3 cellular contexts compared by ENCODE assay signal in the genomic region with DNA sequence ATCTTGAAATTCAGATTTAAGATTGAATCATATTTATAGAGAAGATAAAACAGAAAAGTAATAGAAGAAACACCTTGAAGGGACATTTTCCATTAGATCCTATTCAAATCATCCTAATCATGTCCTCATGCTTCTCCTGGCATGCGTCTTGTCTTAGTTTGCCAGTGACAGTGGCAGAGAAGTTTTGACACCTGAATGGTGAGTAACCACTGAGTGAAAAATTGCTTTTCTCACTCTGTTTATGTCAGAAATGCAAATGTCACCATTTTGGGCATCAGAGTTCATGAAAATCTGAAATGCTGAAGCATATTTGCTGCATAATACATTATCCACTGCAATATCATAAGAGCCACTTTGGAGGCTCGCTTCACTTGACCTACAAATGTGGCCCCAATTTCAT.
A peak's percentile ranks its signal among the peaks of the same experiment; 100 is the strongest.
TF ChIP-seq lines count a peak whose summit lies in the region.

No MANE protein-coding gene starts in this region.

TF ChIP-seq in SK-N-SH, 30 proteins besides CTCF, POLR2A, EP300 and RAD21:
- TF ChIP-seq, protein P1, sequence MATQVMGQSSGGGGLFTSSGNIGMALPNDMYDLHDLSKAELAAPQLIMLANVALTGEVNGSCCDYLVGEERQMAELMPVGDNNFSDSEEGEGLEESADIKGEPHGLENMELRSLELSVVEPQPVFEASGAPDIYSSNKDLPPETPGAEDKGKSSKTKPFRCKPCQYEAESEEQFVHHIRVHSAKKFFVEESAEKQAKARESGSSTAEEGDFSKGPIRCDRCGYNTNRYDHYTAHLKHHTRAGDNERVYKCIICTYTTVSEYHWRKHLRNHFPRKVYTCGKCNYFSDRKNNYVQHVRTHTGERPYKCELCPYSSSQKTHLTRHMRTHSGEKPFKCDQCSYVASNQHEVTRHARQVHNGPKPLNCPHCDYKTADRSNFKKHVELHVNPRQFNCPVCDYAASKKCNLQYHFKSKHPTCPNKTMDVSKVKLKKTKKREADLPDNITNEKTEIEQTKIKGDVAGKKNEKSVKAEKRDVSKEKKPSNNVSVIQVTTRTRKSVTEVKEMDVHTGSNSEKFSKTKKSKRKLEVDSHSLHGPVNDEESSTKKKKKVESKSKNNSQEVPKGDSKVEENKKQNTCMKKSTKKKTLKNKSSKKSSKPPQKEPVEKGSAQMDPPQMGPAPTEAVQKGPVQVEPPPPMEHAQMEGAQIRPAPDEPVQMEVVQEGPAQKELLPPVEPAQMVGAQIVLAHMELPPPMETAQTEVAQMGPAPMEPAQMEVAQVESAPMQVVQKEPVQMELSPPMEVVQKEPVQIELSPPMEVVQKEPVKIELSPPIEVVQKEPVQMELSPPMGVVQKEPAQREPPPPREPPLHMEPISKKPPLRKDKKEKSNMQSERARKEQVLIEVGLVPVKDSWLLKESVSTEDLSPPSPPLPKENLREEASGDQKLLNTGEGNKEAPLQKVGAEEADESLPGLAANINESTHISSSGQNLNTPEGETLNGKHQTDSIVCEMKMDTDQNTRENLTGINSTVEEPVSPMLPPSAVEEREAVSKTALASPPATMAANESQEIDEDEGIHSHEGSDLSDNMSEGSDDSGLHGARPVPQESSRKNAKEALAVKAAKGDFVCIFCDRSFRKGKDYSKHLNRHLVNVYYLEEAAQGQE (IDR thresholded peaks at IDR 0.05; ENCODE audit: low read depth, low read length): no peak
- TF ChIP-seq FOXM1 (IDR thresholded peaks at IDR 0.05; ENCODE audit: low read depth) (no peak), NRF1 (IDR thresholded peaks at IDR 0.05; ENCODE audit: low read depth, low read length) (no peak)

TF ChIP-seq in SK-N-SH treated with all-trans-retinoic acid at 6 μM for 48 hours, 23 proteins besides CTCF, POLR2A, EP300 and RAD21 (continues in another document):
- TF ChIP-seq, protein P2, sequence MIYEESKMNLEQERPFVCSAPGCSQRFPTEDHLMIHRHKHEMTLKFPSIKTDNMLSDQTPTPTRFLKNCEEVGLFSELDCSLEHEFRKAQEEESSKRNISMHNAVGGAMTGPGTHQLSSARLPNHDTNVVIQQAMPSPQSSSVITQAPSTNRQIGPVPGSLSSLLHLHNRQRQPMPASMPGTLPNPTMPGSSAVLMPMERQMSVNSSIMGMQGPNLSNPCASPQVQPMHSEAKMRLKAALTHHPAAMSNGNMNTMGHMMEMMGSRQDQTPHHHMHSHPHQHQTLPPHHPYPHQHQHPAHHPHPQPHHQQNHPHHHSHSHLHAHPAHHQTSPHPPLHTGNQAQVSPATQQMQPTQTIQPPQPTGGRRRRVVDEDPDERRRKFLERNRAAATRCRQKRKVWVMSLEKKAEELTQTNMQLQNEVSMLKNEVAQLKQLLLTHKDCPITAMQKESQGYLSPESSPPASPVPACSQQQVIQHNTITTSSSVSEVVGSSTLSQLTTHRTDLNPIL (CRISPR knock-in tag; IDR thresholded peaks at IDR 0.05; ENCODE audit: low read depth): no peak
- TF ChIP-seq SNAI2 (CRISPR knock-in tag; IDR thresholded peaks at IDR 0.05) (no peak), TCF4 (CRISPR knock-in tag; IDR thresholded peaks at IDR 0.05; ENCODE audit: borderline replicate concordance) (no peak), PPARA (CRISPR knock-in tag; IDR thresholded peaks at IDR 0.05; ENCODE audit: borderline replicate concordance) (no peak), ZFP3 (CRISPR knock-in tag; IDR thresholded peaks at IDR 0.05) (no peak), ZNF565 (CRISPR knock-in tag; conservative IDR thresholded peaks at IDR 0.05; ENCODE audit: low read depth) (no peak), TOX (CRISPR knock-in tag; IDR thresholded peaks at IDR 0.05; ENCODE audit: borderline replicate concordance) (no peak)
- TF ChIP-seq, protein P3, sequence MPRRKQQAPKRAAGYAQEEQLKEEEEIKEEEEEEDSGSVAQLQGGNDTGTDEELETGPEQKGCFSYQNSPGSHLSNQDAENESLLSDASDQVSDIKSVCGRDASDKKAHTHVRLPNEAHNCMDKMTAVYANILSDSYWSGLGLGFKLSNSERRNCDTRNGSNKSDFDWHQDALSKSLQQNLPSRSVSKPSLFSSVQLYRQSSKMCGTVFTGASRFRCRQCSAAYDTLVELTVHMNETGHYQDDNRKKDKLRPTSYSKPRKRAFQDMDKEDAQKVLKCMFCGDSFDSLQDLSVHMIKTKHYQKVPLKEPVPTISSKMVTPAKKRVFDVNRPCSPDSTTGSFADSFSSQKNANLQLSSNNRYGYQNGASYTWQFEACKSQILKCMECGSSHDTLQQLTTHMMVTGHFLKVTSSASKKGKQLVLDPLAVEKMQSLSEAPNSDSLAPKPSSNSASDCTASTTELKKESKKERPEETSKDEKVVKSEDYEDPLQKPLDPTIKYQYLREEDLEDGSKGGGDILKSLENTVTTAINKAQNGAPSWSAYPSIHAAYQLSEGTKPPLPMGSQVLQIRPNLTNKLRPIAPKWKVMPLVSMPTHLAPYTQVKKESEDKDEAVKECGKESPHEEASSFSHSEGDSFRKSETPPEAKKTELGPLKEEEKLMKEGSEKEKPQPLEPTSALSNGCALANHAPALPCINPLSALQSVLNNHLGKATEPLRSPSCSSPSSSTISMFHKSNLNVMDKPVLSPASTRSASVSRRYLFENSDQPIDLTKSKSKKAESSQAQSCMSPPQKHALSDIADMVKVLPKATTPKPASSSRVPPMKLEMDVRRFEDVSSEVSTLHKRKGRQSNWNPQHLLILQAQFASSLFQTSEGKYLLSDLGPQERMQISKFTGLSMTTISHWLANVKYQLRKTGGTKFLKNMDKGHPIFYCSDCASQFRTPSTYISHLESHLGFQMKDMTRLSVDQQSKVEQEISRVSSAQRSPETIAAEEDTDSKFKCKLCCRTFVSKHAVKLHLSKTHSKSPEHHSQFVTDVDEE (CRISPR knock-in tag; IDR thresholded peaks at IDR 0.05): no peak
- TF ChIP-seq, protein P4, sequence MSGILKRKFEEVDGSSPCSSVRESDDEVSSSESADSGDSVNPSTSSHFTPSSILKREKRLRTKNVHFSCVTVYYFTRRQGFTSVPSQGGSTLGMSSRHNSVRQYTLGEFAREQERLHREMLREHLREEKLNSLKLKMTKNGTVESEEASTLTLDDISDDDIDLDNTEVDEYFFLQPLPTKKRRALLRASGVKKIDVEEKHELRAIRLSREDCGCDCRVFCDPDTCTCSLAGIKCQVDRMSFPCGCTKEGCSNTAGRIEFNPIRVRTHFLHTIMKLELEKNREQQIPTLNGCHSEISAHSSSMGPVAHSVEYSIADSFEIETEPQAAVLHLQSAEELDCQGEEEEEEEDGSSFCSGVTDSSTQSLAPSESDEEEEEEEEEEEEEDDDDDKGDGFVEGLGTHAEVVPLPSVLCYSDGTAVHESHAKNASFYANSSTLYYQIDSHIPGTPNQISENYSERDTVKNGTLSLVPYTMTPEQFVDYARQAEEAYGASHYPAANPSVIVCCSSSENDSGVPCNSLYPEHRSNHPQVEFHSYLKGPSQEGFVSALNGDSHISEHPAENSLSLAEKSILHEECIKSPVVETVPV (CRISPR knock-in tag; IDR thresholded peaks at IDR 0.05): no peak
- TF ChIP-seq, protein P5, sequence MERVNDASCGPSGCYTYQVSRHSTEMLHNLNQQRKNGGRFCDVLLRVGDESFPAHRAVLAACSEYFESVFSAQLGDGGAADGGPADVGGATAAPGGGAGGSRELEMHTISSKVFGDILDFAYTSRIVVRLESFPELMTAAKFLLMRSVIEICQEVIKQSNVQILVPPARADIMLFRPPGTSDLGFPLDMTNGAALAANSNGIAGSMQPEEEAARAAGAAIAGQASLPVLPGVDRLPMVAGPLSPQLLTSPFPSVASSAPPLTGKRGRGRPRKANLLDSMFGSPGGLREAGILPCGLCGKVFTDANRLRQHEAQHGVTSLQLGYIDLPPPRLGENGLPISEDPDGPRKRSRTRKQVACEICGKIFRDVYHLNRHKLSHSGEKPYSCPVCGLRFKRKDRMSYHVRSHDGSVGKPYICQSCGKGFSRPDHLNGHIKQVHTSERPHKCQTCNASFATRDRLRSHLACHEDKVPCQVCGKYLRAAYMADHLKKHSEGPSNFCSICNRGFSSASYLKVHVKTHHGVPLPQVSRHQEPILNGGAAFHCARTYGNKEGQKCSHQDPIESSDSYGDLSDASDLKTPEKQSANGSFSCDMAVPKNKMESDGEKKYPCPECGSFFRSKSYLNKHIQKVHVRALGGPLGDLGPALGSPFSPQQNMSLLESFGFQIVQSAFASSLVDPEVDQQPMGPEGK (CRISPR knock-in tag; IDR thresholded peaks at IDR 0.05; ENCODE audit: borderline replicate concordance): no peak

TF ChIP-seq in neural cell, 6 proteins besides CTCF, POLR2A, EP300 and RAD21:
- TF ChIP-seq MXI1 (conservative IDR thresholded peaks at IDR 0.05; ENCODE audit: poor library complexity, severe bottlenecking) (no peak), TAF1 (IDR thresholded peaks at IDR 0.05; ENCODE audit: low read depth) (no peak), POLR2AphosphoS5 (IDR thresholded peaks at IDR 0.05) (peak; percentile 56), SMC3 (conservative IDR thresholded peaks at IDR 0.05; ENCODE audit: poor library complexity) (no peak)
- TF ChIP-seq, protein P1 (IDR thresholded peaks at IDR 0.05; ENCODE audit: borderline replicate concordance): no peak
TF ChIP-seq in neural cell: peak in this region for 1.
